Comparison of ENCODE assay signal across 19 cellular contexts in genomic region chr11:114847599-114847998, GRCh38.
DNase-seq lines count a peak whose midpoint lies in the region.
"Had no signal": no experiment of that assay in that cellular context is flagged by ENCODE, and none has a peak within 500 bp of the region (broad histone marks: within the 10 kb centered on the region; RNA-seq: fewer than 3 reads in every experiment).

No MANE protein-coding gene starts in this region.

- no peak overlapping the region for H3K4me3 Mint-ChIP-seq in T-helper 2 cell treated with Interferon-gamma antibody and Interleukin-4, amounts not matched to agents 5 μg/mL and 100 μg/mL, for 36 hours
- H3K4me3 Mint-ChIP-seq: activated CD4-positive, alpha-beta memory T cell treated with anti-CD3 and anti-CD28 coated beads for 36 hours; activated naive CD4-positive, alpha-beta T cell treated with anti-CD3 and anti-CD28 coated beads, Interleukin-2, amount 10 ng/mL, durations not matched to agents 7 days and 5 days; HFFc6 had no signal

- H3K27me3 Mint-ChIP-seq in T-helper 2 cell treated with Interferon-gamma antibody and Interleukin-4, amounts not matched to agents 5 μg/mL and 100 μg/mL, for 36 hours (ENCODE audit: low read depth): no peaks in the 10 kb centered on the region
- H3K27me3 Mint-ChIP-seq: activated CD4-positive, alpha-beta memory T cell treated with anti-CD3 and anti-CD28 coated beads for 36 hours had no signal

- no peaks in the 10 kb centered on the region for H3K9me3 Mint-ChIP-seq in T-helper 2 cell treated with Interferon-gamma antibody and Interleukin-4, amounts not matched to agents 5 μg/mL and 100 μg/mL, for 36 hours
- H3K9me3 Mint-ChIP-seq: activated CD4-positive, alpha-beta memory T cell treated with anti-CD3 and anti-CD28 coated beads for 36 hours; activated naive CD4-positive, alpha-beta T cell treated with anti-CD3 and anti-CD28 coated beads, Interleukin-2, amount 10 ng/mL, durations not matched to agents 7 days and 5 days had no signal

- H3K4me1 Mint-ChIP-seq in T-helper 2 cell treated with Interferon-gamma antibody and Interleukin-4, amounts not matched to agents 5 μg/mL and 100 μg/mL, for 36 hours (ENCODE audit: low read depth): no peaks in the 10 kb centered on the region

- DNase-seq in NCI-H2107 treated with DMSO at 0.1 percent for 48 hours (lab: John Stamatoyannopoulos, UW; ENCODE audit: unreplicated experiment): peak; percentile 29
- DNase-seq in NCI-H2107 (lab: John Stamatoyannopoulos, UW): no peak
- DNase-seq in NCI-H2029 treated with DMSO at 0.1 percent for 48 hours (lab: John Stamatoyannopoulos, UW): peak; percentile 86
- peak; percentile 37 for DNase-seq in SK-N-DZ (ENCODE audit: low spot score)
- peak; percentile 38 for DNase-seq in retina
- no peak for DNase-seq in HK-2 (ENCODE audit: unreplicated experiment)
- DNase-seq in activated T-cell treated with anti-CD3 and anti-CD28 coated beads, Interleukin-2, amount 50 U/mL, for 48 hours: no peak
- DNase-seq in T-helper 2 cell treated with Interferon-gamma antibody and Interleukin-4, amounts not matched to agents 5 μg/mL and 100 μg/mL, for 36 hours (ENCODE audit: low spot score): no peak
- DNase-seq: activated CD4-positive, alpha-beta memory T cell treated with anti-CD3 and anti-CD28 coated beads for 36 hours; activated naive CD4-positive, alpha-beta T cell treated with anti-CD3 and anti-CD28 coated beads, Interleukin-2, amount 10 ng/mL, durations not matched to agents 7 days and 5 days; activated T-cell treated with anti-CD3 and anti-CD28 coated beads, Interleukin-2, amount 50 U/mL, for 1 hour; aorta; DMS153; esophagus squamous epithelium; HFFc6; left ventricle myocardium superior; Right ventricle myocardium superior; stimulated activated CD4-positive, alpha-beta T cell treated with anti-CD3 and anti-CD28 coated beads, Interleukin-4, amount 100 ng/mL, for 24 hours; T-helper 1 cell had no signal

- no peaks in the 10 kb centered on the region for H3K36me3 Mint-ChIP-seq in T-helper 2 cell treated with Interferon-gamma antibody and Interleukin-4, amounts not matched to agents 5 μg/mL and 100 μg/mL, for 36 hours (ENCODE audit: low read depth)
- H3K36me3 Mint-ChIP-seq: activated CD4-positive, alpha-beta memory T cell treated with anti-CD3 and anti-CD28 coated beads for 36 hours; activated naive CD4-positive, alpha-beta T cell treated with anti-CD3 and anti-CD28 coated beads, Interleukin-2, amount 10 ng/mL, durations not matched to agents 7 days and 5 days had no signal

- H3K27ac Mint-ChIP-seq in T-helper 2 cell treated with Interferon-gamma antibody and Interleukin-4, amounts not matched to agents 5 μg/mL and 100 μg/mL, for 36 hours: no peak overlapping the region
- H3K27ac Mint-ChIP-seq: activated CD4-positive, alpha-beta memory T cell treated with anti-CD3 and anti-CD28 coated beads for 36 hours; activated naive CD4-positive, alpha-beta T cell treated with anti-CD3 and anti-CD28 coated beads, Interleukin-2, amount 10 ng/mL, durations not matched to agents 7 days and 5 days; HFFc6 had no signal

Comparison
In these comparisons a context has a peak if more than half of its experiments do, and no peak if none do; other contexts are left out.
1. DNase-seq: peak in NCI-H2107 treated with DMSO at 0.1 percent for 48 hours (single experiment), NCI-H2029 treated with DMSO at 0.1 percent for 48 hours (single experiment), SK-N-DZ (single experiment) and retina (single experiment); none in NCI-H2107 (single experiment), HK-2 (single experiment), activated T-cell treated with anti-CD3 and anti-CD28 coated beads, Interleukin-2, amount 50 U/mL, for 48 hours (0 of 2) and T-helper 2 cell treated with Interferon-gamma antibody and Interleukin-4, amounts not matched to agents 5 μg/mL and 100 μg/mL, for 36 hours (single experiment).